In the genomic region with DNA sequence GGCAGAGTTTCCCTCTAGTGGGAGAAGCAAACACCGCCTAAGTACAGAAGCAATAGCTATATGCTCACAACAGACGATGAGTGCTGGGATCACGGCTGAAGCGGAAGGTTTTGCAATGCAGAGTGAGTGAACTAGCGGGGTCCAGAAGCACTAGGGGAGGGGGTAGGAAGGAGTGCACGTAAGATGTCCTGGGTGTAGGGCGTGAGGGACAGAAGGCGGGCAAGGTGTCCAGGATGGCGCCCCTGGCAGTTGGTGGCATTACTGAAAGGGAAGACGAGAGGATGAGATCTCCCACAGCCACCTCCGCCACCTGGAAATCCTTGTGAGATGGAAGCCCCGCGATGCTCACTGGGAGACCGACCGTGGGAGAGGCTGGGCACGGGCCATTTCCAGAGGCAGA, we compare ENCODE assay signal across 9 cellular contexts.
DNase-seq lines count a peak whose midpoint lies in the region; ATAC-seq and TF ChIP-seq lines count a peak whose summit lies in the region.
"Had no signal": no experiment of that assay in that cellular context is flagged by ENCODE, and none has a peak within 500 bp of the region (broad histone marks: within the 10 kb centered on the region; RNA-seq: fewer than 3 reads in every experiment).

No MANE protein-coding gene starts in this region.

- no peak for TF ChIP-seq POLR2A in adrenal gland (IDR thresholded peaks at IDR 0.05)

- peak overlapping the region; percentile 100 for H3K27ac Mint-ChIP-seq in activated naive CD8-positive, alpha-beta T cell treated with anti-CD3 and anti-CD28 coated beads, Interleukin-2, amount 50 U/mL, for 24 hours

- peaks cover 6% of the 10 kb centered on the region for H3K36me3 ChIP-seq in lower lobe of right lung
- no peaks in the 10 kb centered on the region for H3K36me3 ChIP-seq in tibial artery
- no peaks in the 10 kb centered on the region for H3K36me3 ChIP-seq in adrenal gland (replicated peaks in 1 of 2)

- peak overlapping the region; percentile 83 for H3K4me3 Mint-ChIP-seq in activated T-cell treated with anti-CD3 and anti-CD28 coated beads, Interleukin-2, amount 50 U/mL, for 4 hours
- H3K4me3 Mint-ChIP-seq in activated naive CD8-positive, alpha-beta T cell treated with anti-CD3 and anti-CD28 coated beads, Interleukin-2, amount 50 U/mL, for 24 hours: peak overlapping the region; percentile 95

- peaks cover 97% of the 10 kb centered on the region for H3K4me1 Mint-ChIP-seq in activated T-cell treated with anti-CD3 and anti-CD28 coated beads, Interleukin-2, amount 50 U/mL, for 4 hours (ENCODE audit: low read depth)
- peaks cover 99% of the 10 kb centered on the region for H3K4me1 Mint-ChIP-seq in activated naive CD8-positive, alpha-beta T cell treated with anti-CD3 and anti-CD28 coated beads, Interleukin-2, amount 50 U/mL, for 24 hours

- H3K27me3 Mint-ChIP-seq in activated T-cell treated with anti-CD3 and anti-CD28 coated beads, Interleukin-2, amount 50 U/mL, for 4 hours (ENCODE audit: low read depth): no peaks in the 10 kb centered on the region
- H3K27me3 Mint-ChIP-seq in activated naive CD8-positive, alpha-beta T cell treated with anti-CD3 and anti-CD28 coated beads, Interleukin-2, amount 50 U/mL, for 24 hours: no peaks in the 10 kb centered on the region

- H3K27ac ChIP-seq in lower lobe of right lung (peak overlapping the region; percentile 83), tibial artery (peak overlapping the region; percentile 76 to 78), adrenal gland (peak overlapping the region in 2 of 5 donors; percentile 71 to 85)
- H3K27ac ChIP-seq: KMS-11 had no signal

- H3K27me3 ChIP-seq in lower lobe of right lung (ENCODE audit: low read depth) (no peaks in the 10 kb centered on the region), tibial artery (no peaks in the 10 kb centered on the region), adrenal gland (no peaks in the 10 kb centered on the region)

- WGBS in adrenal gland, 4 donors: 83 to 89% (median 89%) methylated on average over 16 of the region's 16 CpGs

- H3K9me3 ChIP-seq in lower lobe of right lung: no peaks in the 10 kb centered on the region
- no peaks in the 10 kb centered on the region for H3K9me3 ChIP-seq in tibial artery
- no peaks in the 10 kb centered on the region for H3K9me3 ChIP-seq in adrenal gland (replicated peaks in 1 of 3)

- TF ChIP-seq CTCF in lower lobe of right lung (IDR thresholded peaks at IDR 0.05) (no peak), tibial artery (IDR thresholded peaks at IDR 0.05) (no peak), adrenal gland (IDR thresholded peaks at IDR 0.05) (no peak)

- H3K4me3 ChIP-seq in lower lobe of right lung (peak overlapping the region; percentile 39), tibial artery (no peak overlapping the region), adrenal gland (no peak overlapping the region)

- peak; percentile 5 to 8 for ATAC-seq in activated T-cell treated with anti-CD3 and anti-CD28 coated beads, Interleukin-2, amount 50 U/mL, for 4 hours
- no peak for ATAC-seq in activated naive CD8-positive, alpha-beta T cell treated with anti-CD3 and anti-CD28 coated beads, Interleukin-2, amount 50 U/mL, for 24 hours
- no peak for ATAC-seq in lower lobe of right lung

- intact Hi-C loops in lower lobe of right lung (cut with DNase I): no loop called here
- intact Hi-C loops in tibial artery (cut with DNase I; ENCODE audit: low total_unique reads): no loop called here
- intact Hi-C loops in adrenal gland (cut with DNase I): no loop called here

- H3K4me1 ChIP-seq in lower lobe of right lung (peaks cover 99% of the 10 kb centered on the region), tibial artery (peaks cover 7 to 100% (median 64%) of the 10 kb centered on the region in 4 donors), adrenal gland (replicated peaks in 1 of 2) (peaks cover 34 to 72% of the 10 kb centered on the region in 2 donors)

- H3K9me3 Mint-ChIP-seq in activated T-cell treated with anti-CD3 and anti-CD28 coated beads, Interleukin-2, amount 50 U/mL, for 4 hours: no peaks in the 10 kb centered on the region
- no peaks in the 10 kb centered on the region for H3K9me3 Mint-ChIP-seq in activated naive CD8-positive, alpha-beta T cell treated with anti-CD3 and anti-CD28 coated beads, Interleukin-2, amount 50 U/mL, for 24 hours

- DNase-seq in activated T-cell treated with anti-CD3 and anti-CD28 coated beads, Interleukin-2, amount 50 U/mL, for 4 hours: no peak
- DNase-seq in activated T-cell treated with anti-CD3 and anti-CD28 coated beads, Interleukin-2, amount 50 U/mL, for 1 hour: no peak
- DNase-seq in activated naive CD8-positive, alpha-beta T cell treated with anti-CD3 and anti-CD28 coated beads, Interleukin-2, amount 50 U/mL, for 24 hours: no peak
- DNase-seq in lower lobe of right lung: no peak
- no peak for DNase-seq in tibial artery
- DNase-seq in adrenal gland: no peak
- no peak for DNase-seq in SKM-1 treated with dmso at 0.1 percent for 144 hours (lab: John Stamatoyannopoulos, UW; ENCODE audit: unreplicated experiment)
- DNase-seq in ureter (ENCODE audit: low spot score): no peak

- peaks cover 28% of the 10 kb centered on the region for H3K36me3 Mint-ChIP-seq in activated T-cell treated with anti-CD3 and anti-CD28 coated beads, Interleukin-2, amount 50 U/mL, for 4 hours (ENCODE audit: insufficient read depth)
- peaks cover 54% of the 10 kb centered on the region for H3K36me3 Mint-ChIP-seq in activated naive CD8-positive, alpha-beta T cell treated with anti-CD3 and anti-CD28 coated beads, Interleukin-2, amount 50 U/mL, for 24 hours (ENCODE audit: low read depth)

Comparison
In these comparisons a context has a peak if more than half of its experiments do, and no peak if none do; other contexts are left out.
1. ATAC-seq: peak in activated T-cell treated with anti-CD3 and anti-CD28 coated beads, Interleukin-2, amount 50 U/mL, for 4 hours (2 of 2); none in activated naive CD8-positive, alpha-beta T cell treated with anti-CD3 and anti-CD28 coated beads, Interleukin-2, amount 50 U/mL, for 24 hours (single experiment) and lower lobe of right lung (0 of 2).